ENCODE assay signal across 1 cellular context in genomic region chr11:130029137-130029536, GRCh38.
TF ChIP-seq lines count a peak whose summit lies in the region.

No MANE protein-coding gene starts in this region.

TF ChIP-seq in HepG2, 621 proteins besides CTCF, POLR2A, EP300 and RAD21 (continues in another document):
- TF ChIP-seq SOX13 (IDR thresholded peaks at IDR 0.05) (peak; percentile 69; the same call in 1 of the 2 replicates), SOX13 (CRISPR knock-in tag; conservative IDR thresholded peaks at IDR 0.05 in 1 of 2, IDR thresholded peaks at IDR 0.05 in 1 of 2) (peak in 1 of 2 experiments; percentile 97; a peak in 2 of 4 replicates), ZBTB4 (CRISPR knock-in tag; IDR thresholded peaks at IDR 0.05; ENCODE audit: borderline replicate concordance) (no peak), ZMYM2 (CRISPR knock-in tag; IDR thresholded peaks at IDR 0.05) (no peak), ZNF264 (CRISPR knock-in tag; IDR thresholded peaks at IDR 0.05) (no peak), DRAP1 (CRISPR knock-in tag; IDR thresholded peaks at IDR 0.05) (no peak), ZNF644 (CRISPR knock-in tag; IDR thresholded peaks at IDR 0.05; ENCODE audit: low read depth) (no peak), ZNF710 (CRISPR knock-in tag; IDR thresholded peaks at IDR 0.05; ENCODE audit: borderline replicate concordance) (no peak), ZNF367 (CRISPR knock-in tag; IDR thresholded peaks at IDR 0.05; ENCODE audit: borderline replicate concordance) (no peak), HMG20A (CRISPR knock-in tag; IDR thresholded peaks at IDR 0.05; ENCODE audit: borderline replicate concordance) (peak; percentile 31; the same call in 1 of the 2 replicates), GABPA (IDR thresholded peaks at IDR 0.05; ENCODE audit: low read depth, low read length) (no peak), GABPA (CRISPR knock-in tag; IDR thresholded peaks at IDR 0.05; ENCODE audit: low read depth) (no peak), NCOA2 (CRISPR knock-in tag; IDR thresholded peaks at IDR 0.05) (no peak), ZNF691 (CRISPR knock-in tag; IDR thresholded peaks at IDR 0.05; ENCODE audit: borderline replicate concordance, low read depth) (no peak), BRD4 (CRISPR knock-in tag; IDR thresholded peaks at IDR 0.05) (no peak), ARNT (IDR thresholded peaks at IDR 0.05) (no peak), SOX5 (CRISPR knock-in tag; IDR thresholded peaks at IDR 0.05; ENCODE audit: borderline replicate concordance) (peak; percentile 97), E2F1 (CRISPR knock-in tag; IDR thresholded peaks at IDR 0.05) (no peak), ZNF883 (CRISPR knock-in tag; IDR thresholded peaks at IDR 0.05; ENCODE audit: not compliant biosample characterization) (no peak), FOXM1 (CRISPR knock-in tag; IDR thresholded peaks at IDR 0.05) (no peak), IKZF1 (IDR thresholded peaks at IDR 0.05) (no peak), POLR2AphosphoS5 (IDR thresholded peaks at IDR 0.05; ENCODE audit: low read depth, low read length) (no peak), PHF5A (CRISPR knock-in tag; IDR thresholded peaks at IDR 0.05; ENCODE audit: low read depth, unreplicated experiment) (no peak), BCL6 (CRISPR knock-in tag; IDR thresholded peaks at IDR 0.05) (peak; percentile 84), RARA (CRISPR knock-in tag; IDR thresholded peaks at IDR 0.05) (0 out of 2 replicates have a peak, but pooled peaks have one; percentile 17), MEIS2 (CRISPR knock-in tag; IDR thresholded peaks at IDR 0.05) (no peak), AHDC1 (CRISPR knock-in tag; IDR thresholded peaks at IDR 0.05; ENCODE audit: borderline replicate concordance) (0 out of 2 replicates have a peak, but pooled peaks have one; percentile 20), NFKBIZ (CRISPR knock-in tag; IDR thresholded peaks at IDR 0.05) (no peak), NPAS2 (CRISPR knock-in tag; IDR thresholded peaks at IDR 0.05; ENCODE audit: borderline replicate concordance) (no peak), DPF2 (CRISPR knock-in tag; IDR thresholded peaks at IDR 0.05; ENCODE audit: borderline replicate concordance, low read depth) (no peak), TRIM24 (CRISPR knock-in tag; IDR thresholded peaks at IDR 0.05) (no peak), EHMT2 (IDR thresholded peaks at IDR 0.05; ENCODE audit: borderline replicate concordance, low read depth, low read length) (no peak), NKX3-1 (CRISPR knock-in tag; IDR thresholded peaks at IDR 0.05) (no peak), SIN3A (IDR thresholded peaks at IDR 0.05; ENCODE audit: borderline replicate concordance, low read depth, low read length) (no peak), ARNT2 (CRISPR knock-in tag; IDR thresholded peaks at IDR 0.05; ENCODE audit: low read depth) (no peak), MYNN (CRISPR knock-in tag; IDR thresholded peaks at IDR 0.05; ENCODE audit: low read depth) (no peak), FOXP1 (IDR thresholded peaks at IDR 0.05) (no peak), FOXP1 (CRISPR knock-in tag; IDR thresholded peaks at IDR 0.05) (0 out of 2 replicates have a peak, but pooled peaks have one; percentile 30), MLLT10 (CRISPR knock-in tag; IDR thresholded peaks at IDR 0.05) (no peak), GATAD2A (CRISPR knock-in tag; IDR thresholded peaks at IDR 0.05) (peak; percentile 39; the same call in 1 of the 2 replicates), SAP130 (CRISPR knock-in tag; IDR thresholded peaks at IDR 0.05; ENCODE audit: low read depth) (peak; percentile 34; the same call in 1 of the 2 replicates), SALL2 (CRISPR knock-in tag; IDR thresholded peaks at IDR 0.05) (no peak), ARID5B (CRISPR knock-in tag; IDR thresholded peaks at IDR 0.05) (peak; percentile 69), KLF16 (CRISPR knock-in tag; IDR thresholded peaks at IDR 0.05) (peak in 1 of 2 experiments; percentile 22; a peak in 1 of 4 replicates), CEBPB (IDR thresholded peaks at IDR 0.05; ENCODE audit: borderline replicate concordance, low read depth, low read length) (peak; percentile 55; the same call in 1 of the 2 replicates), GATA4 (IDR thresholded peaks at IDR 0.05; ENCODE audit: borderline replicate concordance, low read depth) (no peak), FOXK1 (CRISPR knock-in tag; IDR thresholded peaks at IDR 0.05; ENCODE audit: borderline replicate concordance, low read depth) (no peak)
